In genomic region chr4:7021930-7022658, GRCh38 we compare ENCODE assay signal across 14 cellular contexts. TPM values are rescaled to one million over a fixed set of nuclear protein-coding genes. Genes with fewer than 3 reads are reported as not detected.
DNase-seq lines count a peak whose midpoint lies in the region; ATAC-seq, FAIRE-seq and TF ChIP-seq lines count a peak whose summit lies in the region.
"Had no signal": no experiment of that assay in that cellular context is flagged by ENCODE, and none has a peak within 500 bp of the region (broad histone marks: within the 10 kb centered on the region; RNA-seq: fewer than 3 reads in every experiment).

No MANE protein-coding gene starts in this region.

- peak overlapping the region; percentile 97 for H3K14ac ChIP-seq in IMR-90 (replicated peaks; ENCODE audit: low read depth, low read length)

- H3K4me3 Mint-ChIP-seq in neural progenitor cell: no peak overlapping the region
- H3K4me3 Mint-ChIP-seq in activated T-helper 1 cell treated with anti-CD3 and anti-CD28 coated beads, Interleukin-12 subunit alpha, Interleukin-12 subunit beta, Interleukin-2, Interleukin-4 antibody, amounts not matched to agents 30 ng/mL and 10 ng/mL and 1 ng/mL, durations not matched to agents 14 hours and 24 hours and 36 hours: no peak overlapping the region
- H3K4me3 Mint-ChIP-seq: activated CD4-positive, alpha-beta T cell treated with anti-CD3 and anti-CD28 coated beads for 36 hours; activated naive CD8-positive, alpha-beta T cell treated with anti-CD3 and anti-CD28 coated beads, Interleukin-2, amount 10 ng/mL, durations not matched to agents 7 days and 5 days had no signal

- peak overlapping the region; percentile 86 for H3K23ac ChIP-seq in IMR-90 (ENCODE audit: low read depth, low read length)

- ATAC-seq in IMR-90 (ENCODE audit: low read depth) (peak; percentile 96), lower lobe of right lung (peak in 1 of 2 donors; percentile 40)
- ATAC-seq: activated CD4-positive, alpha-beta T cell treated with anti-CD3 and anti-CD28 coated beads for 36 hours had no signal

- H3K18ac ChIP-seq in IMR-90 (ENCODE audit: low read depth, low read length): peak overlapping the region; percentile 67

- H3K9me3 Mint-ChIP-seq in neural progenitor cell: no peaks in the 10 kb centered on the region
- peaks cover under 1% of the 10 kb centered on the region for H3K9me3 Mint-ChIP-seq in activated T-helper 1 cell treated with anti-CD3 and anti-CD28 coated beads, Interleukin-12 subunit alpha, Interleukin-12 subunit beta, Interleukin-2, Interleukin-4 antibody, amounts not matched to agents 30 ng/mL and 10 ng/mL and 1 ng/mL, durations not matched to agents 14 hours and 24 hours and 36 hours
- H3K9me3 Mint-ChIP-seq: activated naive CD8-positive, alpha-beta T cell treated with anti-CD3 and anti-CD28 coated beads, Interleukin-2, amount 10 ng/mL, durations not matched to agents 7 days and 5 days had no signal

- H3K9me1 ChIP-seq in IMR-90 (ENCODE audit: insufficient read depth, low read length): peaks cover 17% of the 10 kb centered on the region

- H2AFZ ChIP-seq in IMR-90 (replicated peaks; ENCODE audit: low read length, poor library complexity) (peak overlapping the region; percentile 88), neural progenitor cell (replicated peaks) (no peak overlapping the region)

- no peaks in the 10 kb centered on the region for H3K9me3 ChIP-seq in IMR-90 (ENCODE audit: control insufficient read depth, insufficient read depth, low read length)
- H3K9me3 ChIP-seq in lower lobe of right lung: no peaks in the 10 kb centered on the region
- H3K9me3 ChIP-seq in neural progenitor cell (ENCODE audit: low read depth): no peaks in the 10 kb centered on the region
- H3K9me3 ChIP-seq: gastrocnemius medialis, thyroid gland had no signal

- H4K20me1 ChIP-seq in IMR-90 (ENCODE audit: insufficient read depth, low read length) (no peaks in the 10 kb centered on the region), neural progenitor cell (ENCODE audit: low read depth) (peaks cover 22% of the 10 kb centered on the region)

- H3K27ac Mint-ChIP-seq in neural progenitor cell: no peak overlapping the region
- no peak overlapping the region for H3K27ac Mint-ChIP-seq in activated T-helper 1 cell treated with anti-CD3 and anti-CD28 coated beads, Interleukin-12 subunit alpha, Interleukin-12 subunit beta, Interleukin-2, Interleukin-4 antibody, amounts not matched to agents 30 ng/mL and 10 ng/mL and 1 ng/mL, durations not matched to agents 14 hours and 24 hours and 36 hours
- H3K27ac Mint-ChIP-seq: activated CD4-positive, alpha-beta T cell treated with anti-CD3 and anti-CD28 coated beads for 36 hours; activated naive CD8-positive, alpha-beta T cell treated with anti-CD3 and anti-CD28 coated beads, Interleukin-2, amount 10 ng/mL, durations not matched to agents 7 days and 5 days had no signal

- peaks cover 17% of the 10 kb centered on the region for H3K36me3 Mint-ChIP-seq in neural progenitor cell
- peaks cover 34% of the 10 kb centered on the region for H3K36me3 Mint-ChIP-seq in activated T-helper 1 cell treated with anti-CD3 and anti-CD28 coated beads, Interleukin-12 subunit alpha, Interleukin-12 subunit beta, Interleukin-2, Interleukin-4 antibody, amounts not matched to agents 30 ng/mL and 10 ng/mL and 1 ng/mL, durations not matched to agents 14 hours and 24 hours and 36 hours (ENCODE audit: low read depth)

- H2AK5ac ChIP-seq in IMR-90 (ENCODE audit: low read depth, low read length): peak overlapping the region; percentile 99

- no peaks in the 10 kb centered on the region for H3F3A ChIP-seq in neural progenitor cell (ENCODE audit: low read depth)

- intact Hi-C loops in IMR-90 (cut with micrococcal nuclease) (no loop called here), lower lobe of right lung (cut with DNase I) (no loop called here)
- intact Hi-C loops in activated T-helper 1 cell treated with anti-CD3 and anti-CD28 coated beads, Interleukin-12 subunit alpha, Interleukin-12 subunit beta, Interleukin-2, Interleukin-4 antibody, amounts not matched to agents 30 ng/mL and 10 ng/mL and 1 ng/mL, durations not matched to agents 14 hours and 24 hours and 36 hours (cut with micrococcal nuclease): no loop called here

- no peak for TF ChIP-seq POLR2A in IMR-90 (IDR thresholded peaks at IDR 0.05; ENCODE audit: low read depth, low read length)

- CTCF ChIA-PET in IMR-90 (lab: Yijun Ruan, JAX): interaction anchor here (0.6 kb wide), 2 partner anchors 13 to 316 kb away, joined by 3 read pairs; no protein-coding TSS in a partner anchor

- no TSS peak for BruUV-seq in IMR-90 (replicated peaks; lab: Mats Ljungman, UMichigan)

- peaks cover 2% of the 10 kb centered on the region for H3K27me3 Mint-ChIP-seq in neural progenitor cell (ENCODE audit: insufficient read depth, low read depth)
- no peaks in the 10 kb centered on the region for H3K27me3 Mint-ChIP-seq in activated T-helper 1 cell treated with anti-CD3 and anti-CD28 coated beads, Interleukin-12 subunit alpha, Interleukin-12 subunit beta, Interleukin-2, Interleukin-4 antibody, amounts not matched to agents 30 ng/mL and 10 ng/mL and 1 ng/mL, durations not matched to agents 14 hours and 24 hours and 36 hours (ENCODE audit: insufficient read depth)
- H3K27me3 Mint-ChIP-seq: activated CD4-positive, alpha-beta T cell treated with anti-CD3 and anti-CD28 coated beads for 36 hours; activated naive CD8-positive, alpha-beta T cell treated with anti-CD3 and anti-CD28 coated beads, Interleukin-2, amount 10 ng/mL, durations not matched to agents 7 days and 5 days had no signal

- TF ChIP-seq CTCF in AG10803 (conservative IDR thresholded peaks at IDR 0.05; ENCODE audit: low read length) (0 out of 2 replicates have a peak, but pooled peaks have one; percentile 3), IMR-90 (conservative IDR thresholded peaks at IDR 0.05; ENCODE audit: low read depth, low read length) (no peak), bronchial epithelial cell (IDR thresholded peaks at IDR 0.05; ENCODE audit: insufficient read depth, low read length, severe bottlenecking) (no peak), lower lobe of right lung (IDR thresholded peaks at IDR 0.05) (no peak), neural progenitor cell (IDR thresholded peaks at IDR 0.05) (no peak)

- peak overlapping the region; percentile 95 for H2BK20ac ChIP-seq in IMR-90 (ENCODE audit: low read depth, low read length)

- WGBS in IMR-90 (ENCODE audit: extremely low coverage in 2 of 2, insufficient read length in 1 of 2), 2 experiments: 0% methylated on average over 1 of the region's 13 CpGs; no CpG with 5 or more reads in 1 of the 2 experiments

- peak overlapping the region; percentile 95 to 96 for H4K8ac ChIP-seq in IMR-90 (ENCODE audit: low read depth in 2 of 2, low read length in 2 of 2)

- in situ Hi-C loops in IMR-90 (cut with MboI; ENCODE audit: low sequenced_read_pairs): no loop called here

- no peak overlapping the region for H3K4me3 ChIP-seq in AG10803 (ENCODE audit: low read length)
- H3K4me3 ChIP-seq in IMR-90 (ENCODE audit: insufficient read depth, low read depth, low read length): no peak overlapping the region
- H3K4me3 ChIP-seq in bronchial epithelial cell (ENCODE audit: low read depth, low read length): no peak overlapping the region
- H3K4me3 ChIP-seq in lower lobe of right lung: no peak overlapping the region
- H3K4me3 ChIP-seq in neural progenitor cell: no peak overlapping the region
- H3K4me3 ChIP-seq: gastrocnemius medialis, thyroid gland had no signal

- H3K9ac ChIP-seq in IMR-90 (ENCODE audit: low read depth, low read length): peak overlapping the region; percentile 66; the same call in 1 of the 2 replicates
- H3K9ac ChIP-seq in neural progenitor cell: no peak overlapping the region

- H3K4ac ChIP-seq in IMR-90 (ENCODE audit: low read depth, low read length): peak overlapping the region; percentile 97

- dilution Hi-C loops in IMR-90 (cut with HindIII; ENCODE audit: low sequenced_read_pairs, unreplicated experiment): no loop called here

- H3K27me3 ChIP-seq in IMR-90 (ENCODE audit: control insufficient read depth, insufficient read depth, low read length) (no peaks in the 10 kb centered on the region), bronchial epithelial cell (ENCODE audit: control insufficient read depth, insufficient read depth, low read length) (no peaks in the 10 kb centered on the region), lower lobe of right lung (ENCODE audit: low read depth) (no peaks in the 10 kb centered on the region), neural progenitor cell (no peaks in the 10 kb centered on the region)
- H3K27me3 ChIP-seq: gastrocnemius medialis, thyroid gland had no signal

- H4K91ac ChIP-seq in IMR-90 (ENCODE audit: insufficient read depth, low read depth, low read length): peak overlapping the region; percentile 100

- H2AK9ac ChIP-seq in IMR-90 (replicated peaks; ENCODE audit: low read depth, low read length, poor library complexity): peak overlapping the region; percentile 99

- H3K79me1 ChIP-seq in IMR-90 (ENCODE audit: low read depth in 1 of 2, low read length in 2 of 2): peaks cover 19 to 54% of the 10 kb centered on the region in 2 experiments; a peak in 3 of 4 replicates

- peaks cover 38% of the 10 kb centered on the region for H3K36me3 ChIP-seq in IMR-90 (ENCODE audit: control insufficient read depth, insufficient read depth, low read length)
- peaks cover 37% of the 10 kb centered on the region for H3K36me3 ChIP-seq in bronchial epithelial cell (ENCODE audit: control insufficient read depth, insufficient read depth, low read length)
- H3K36me3 ChIP-seq in lower lobe of right lung: peaks cover 95% of the 10 kb centered on the region
- no peaks in the 10 kb centered on the region for H3K36me3 ChIP-seq in neural progenitor cell

- H3K56ac ChIP-seq in IMR-90 (ENCODE audit: extremely low read depth, insufficient read depth, low read length): peak overlapping the region; percentile 82

- H3K4me2 ChIP-seq in IMR-90 (ENCODE audit: low read depth, low read length) (peak overlapping the region; percentile 17), neural progenitor cell (no peak overlapping the region)

- POLR2A ChIA-PET in IMR-90 (lab: Charles Lee; ENCODE audit: unreplicated experiment): interaction anchor here (0.6 kb wide), 1 partner anchor 236 kb away, joined by 3 read pairs; no protein-coding TSS in a partner anchor

- H3K4me1 ChIP-seq in IMR-90 (ENCODE audit: control insufficient read depth, insufficient read depth, low read length) (peaks cover 8% of the 10 kb centered on the region), lower lobe of right lung (no peaks in the 10 kb centered on the region), neural progenitor cell (peaks cover 8% of the 10 kb centered on the region)
- H3K4me1 ChIP-seq: gastrocnemius medialis, thyroid gland had no signal

- FAIRE-seq in bronchial epithelial cell (lab: Jason Lieb, UNC): peak; percentile 50

- TF ChIP-seq RAD21 in IMR-90 (IDR thresholded peaks at IDR 0.05; ENCODE audit: low read length): no peak

- DNase-seq in AG10803 (ENCODE audit: low read depth): peak; percentile 94
- peak; percentile 89 for DNase-seq in IMR-90
- peak; percentile 64 for DNase-seq in bronchial epithelial cell (ENCODE audit: low read depth)
- DNase-seq in lower lobe of right lung: no peak
- no peak for DNase-seq in activated CD4-positive, CD25-positive, alpha-beta regulatory T cell (lab: John Stamatoyannopoulos, UW)
- DNase-seq in GDM1 (lab: John Stamatoyannopoulos, UW): no peak
- DNase-seq in neural progenitor cell (ENCODE audit: low spot score): no peak
- no peak for DNase-seq in activated T-helper 1 cell treated with anti-CD3 and anti-CD28 coated beads, Interleukin-12 subunit alpha, Interleukin-12 subunit beta, Interleukin-2, Interleukin-4 antibody, amounts not matched to agents 30 ng/mL and 10 ng/mL and 1 ng/mL, durations not matched to agents 14 hours and 24 hours and 36 hours (ENCODE audit: low spot score)
- DNase-seq: activated CD4-positive, alpha-beta T cell treated with anti-CD3 and anti-CD28 coated beads for 36 hours; activated naive CD8-positive, alpha-beta T cell treated with anti-CD3 and anti-CD28 coated beads, Interleukin-2, amount 10 ng/mL, durations not matched to agents 7 days and 5 days; DMS79 treated with DMSO at 0.1 percent for 48 hours; gastrocnemius medialis; stimulated activated CD4-positive, alpha-beta T cell treated with anti-CD3 and anti-CD28 coated beads, Interleukin-2, amount 100 ng/mL, for 24 hours; thyroid gland had no signal

- peak overlapping the region; percentile 80 for H4K5ac ChIP-seq in IMR-90 (ENCODE audit: low read depth, low read length)

- peak overlapping the region; percentile 99 for H2BK5ac ChIP-seq in IMR-90 (ENCODE audit: low read depth, low read length, poor library complexity, severe bottlenecking)

- H3K27ac ChIP-seq in IMR-90 (ENCODE audit: insufficient read depth, low read length) (peak overlapping the region; percentile 97), lower lobe of right lung (peak overlapping the region; percentile 9), neural progenitor cell (no peak overlapping the region)
- H3K27ac ChIP-seq: gastrocnemius medialis, thyroid gland had no signal

- H3K4me1 Mint-ChIP-seq in neural progenitor cell: peaks cover 19% of the 10 kb centered on the region
- H3K4me1 Mint-ChIP-seq in activated T-helper 1 cell treated with anti-CD3 and anti-CD28 coated beads, Interleukin-12 subunit alpha, Interleukin-12 subunit beta, Interleukin-2, Interleukin-4 antibody, amounts not matched to agents 30 ng/mL and 10 ng/mL and 1 ng/mL, durations not matched to agents 14 hours and 24 hours and 36 hours (ENCODE audit: low read depth): peaks cover 2% of the 10 kb centered on the region
- H3K4me1 Mint-ChIP-seq: activated CD4-positive, alpha-beta T cell treated with anti-CD3 and anti-CD28 coated beads for 36 hours; activated naive CD8-positive, alpha-beta T cell treated with anti-CD3 and anti-CD28 coated beads, Interleukin-2, amount 10 ng/mL, durations not matched to agents 7 days and 5 days had no signal

- peak overlapping the region; percentile 97 for H2BK120ac ChIP-seq in IMR-90 (ENCODE audit: low read depth, low read length)

- H3K79me2 ChIP-seq in neural progenitor cell (ENCODE audit: low read depth): no peaks in the 10 kb centered on the region

- peak overlapping the region; percentile 73; the same call in 2 of the 3 replicates for H2BK15ac ChIP-seq in IMR-90 (ENCODE audit: low read depth, low read length)

RNA-seq across cellular contexts. Expression of gene TADA2B, which starts 21.1 kb away (rescaled TPM):
- 6.1 and 8.1 TPM in 2 replicates for total RNA-seq in IMR-90 (2012; rRNA removed)
- 8.1 and 8.6 TPM in 2 replicates for polyA plus RNA-seq in IMR-90 (2012; rRNA removed)
- polyA plus RNA-seq in IMR-90 (2012; cell fraction: cytosol; rRNA removed): 5.2 and 6.9 TPM in 2 replicates
- 5.7 and 6.6 TPM in 2 replicates for polyA plus RNA-seq in IMR-90 (2012; cell fraction: nucleus; rRNA removed; ENCODE audit: low replicate concordance)
- 12.1 and 14.6 TPM in 2 replicates for total RNA-seq in bronchial epithelial cell
- 20.2 TPM for total RNA-seq in lower lobe of right lung
- total RNA-seq in neural progenitor cell (ENCODE audit: low replicate concordance): 10.6 and 12.6 TPM in 2 replicates
- 15.2 and 16.8 TPM in 2 replicates for total RNA-seq in activated T-helper 1 cell treated with anti-CD3 and anti-CD28 coated beads, Interleukin-12 subunit alpha, Interleukin-12 subunit beta, Interleukin-2, Interleukin-4 antibody, amounts not matched to agents 30 ng/mL and 10 ng/mL and 1 ng/mL, durations not matched to agents 14 hours and 24 hours and 36 hours

RNA-seq across cellular contexts. Expression of gene GRPEL1, which starts 45.8 kb away (rescaled TPM):
- total RNA-seq in IMR-90 (2012; rRNA removed) (33.0 and 48.6 TPM in 2 replicates), bronchial epithelial cell (67.4 and 91.0 TPM in 2 replicates), lower lobe of right lung (25.7 TPM), neural progenitor cell (ENCODE audit: low replicate concordance) (13.7 and 21.0 TPM in 2 replicates)
- polyA plus RNA-seq in IMR-90 (2012; rRNA removed): 32.0 and 33.9 TPM in 2 replicates
- polyA plus RNA-seq in IMR-90 (2012; cell fraction: cytosol; rRNA removed): 9.0 and 14.6 TPM in 2 replicates
- polyA plus RNA-seq in IMR-90 (2012; cell fraction: nucleus; rRNA removed; ENCODE audit: low replicate concordance): 5.0 and 19.1 TPM in 2 replicates
- 106 and 115 TPM in 2 replicates for total RNA-seq in activated T-helper 1 cell treated with anti-CD3 and anti-CD28 coated beads, Interleukin-12 subunit alpha, Interleukin-12 subunit beta, Interleukin-2, Interleukin-4 antibody, amounts not matched to agents 30 ng/mL and 10 ng/mL and 1 ng/mL, durations not matched to agents 14 hours and 24 hours and 36 hours

Comparison
In these comparisons a context has a peak if more than half of its experiments do, and no peak if none do; other contexts are left out.
1. DNase-seq: peak in AG10803 (single experiment), IMR-90 (single experiment) and bronchial epithelial cell (single experiment); none in lower lobe of right lung (single experiment), activated CD4-positive, CD25-positive, alpha-beta regulatory T cell (0 of 4), GDM1 (single experiment), neural progenitor cell (single experiment) and activated T-helper 1 cell treated with anti-CD3 and anti-CD28 coated beads, Interleukin-12 subunit alpha, Interleukin-12 subunit beta, Interleukin-2, Interleukin-4 antibody, amounts not matched to agents 30 ng/mL and 10 ng/mL and 1 ng/mL, durations not matched to agents 14 hours and 24 hours and 36 hours (single experiment).